1 cellular context compared by ENCODE assay signal in the genomic region with DNA sequence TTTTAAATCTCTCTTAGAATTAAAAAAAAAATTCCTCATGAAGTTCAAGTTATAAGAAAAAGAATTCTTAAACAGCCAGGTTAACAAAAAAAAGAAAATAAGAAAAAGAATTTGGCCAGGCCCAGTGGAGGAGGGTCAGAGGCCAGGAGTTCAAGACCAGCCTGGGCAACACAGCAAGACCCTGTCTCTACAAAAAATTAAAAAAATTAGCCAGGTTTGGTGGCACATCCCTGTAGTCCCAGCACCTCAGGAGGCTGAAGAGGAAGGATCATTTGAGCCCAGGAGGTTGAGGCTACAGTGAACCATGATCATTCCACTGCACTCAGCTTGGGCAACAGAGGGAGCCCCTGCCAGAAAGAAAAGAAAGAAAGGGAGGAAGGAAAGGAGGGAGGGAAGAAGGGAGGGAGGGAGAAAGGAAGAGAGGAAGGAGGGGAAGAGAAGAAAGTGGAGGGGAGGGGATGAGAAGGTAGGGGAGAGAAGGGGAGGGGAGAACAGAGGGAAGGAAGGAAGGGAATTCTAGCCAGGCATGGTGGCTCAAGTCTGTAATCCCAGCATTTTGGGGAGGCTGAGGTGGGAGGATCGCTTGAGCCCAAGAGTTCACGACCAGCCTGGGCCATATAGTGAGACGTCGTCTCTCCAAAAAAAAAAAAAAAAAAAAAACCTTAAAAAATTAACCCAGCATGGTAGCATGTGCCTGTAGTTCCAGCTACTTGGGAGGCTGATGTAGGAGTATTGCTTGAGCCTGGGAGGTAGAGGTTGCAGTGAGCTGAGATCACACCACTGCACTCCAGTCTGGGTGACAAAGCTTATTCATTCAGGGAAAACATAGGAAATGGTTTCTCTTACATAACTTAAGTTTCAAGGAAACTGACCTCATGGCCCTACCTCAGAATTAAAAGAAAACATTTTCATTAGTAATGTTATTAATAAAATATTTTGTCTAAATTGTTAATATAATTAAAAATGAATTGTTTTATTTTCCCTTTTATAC.
TF ChIP-seq lines count a peak whose summit lies in the region.

No MANE protein-coding gene starts in this region.

TF ChIP-seq in K562, 482 proteins besides CTCF, POLR2A, EP300 and RAD21:
- 0 out of 2 replicates have a peak, but pooled peaks have one; percentile 10 for TF ChIP-seq C11orf30 (IDR thresholded peaks at IDR 0.05; ENCODE audit: low read depth)
- TF ChIP-seq U2AF1 (optimal IDR thresholded peaks at IDR 0.05; ENCODE audit: low read depth, low read length): no peak
